In the genomic region with DNA sequence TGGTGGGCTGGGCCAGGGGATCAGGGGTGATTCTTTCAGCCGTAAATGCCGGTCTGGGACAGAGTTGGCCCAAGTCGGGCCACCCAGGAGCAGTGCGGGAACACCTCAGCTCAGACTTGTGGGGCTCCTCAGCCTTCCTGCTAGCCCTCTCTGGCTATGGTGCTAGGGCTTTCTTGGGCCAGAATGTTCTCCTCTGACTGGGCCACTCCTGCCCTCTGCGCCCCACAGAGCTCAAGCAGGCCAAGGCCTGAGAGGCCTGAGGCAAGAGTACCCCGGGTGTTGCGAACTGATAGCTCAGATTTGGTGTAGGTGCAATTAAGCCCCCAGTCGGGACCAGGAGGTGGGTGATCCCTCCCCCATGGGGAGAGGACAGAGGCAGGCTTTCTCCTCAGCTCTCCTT, we compare ENCODE assay signal across 26 cellular contexts. TPM values are rescaled to one million over a fixed set of nuclear protein-coding genes. Genes with fewer than 3 reads are reported as not detected.
"Had no signal": no experiment of that assay in that cellular context is flagged by ENCODE, and none has a peak within 500 bp of the region (broad histone marks: within the 10 kb centered on the region; RNA-seq: fewer than 3 reads in every experiment).

No MANE protein-coding gene starts in this region.

- H3K27ac Mint-ChIP-seq: activated CD4-positive, alpha-beta T cell treated with anti-CD3 and anti-CD28 coated beads, Interleukin-2, amount 10 ng/mL, durations not matched to agents 7 days and 5 days; activated CD8-positive, alpha-beta T cell treated with anti-CD3 and anti-CD28 coated beads for 36 hours; activated naive CD4-positive, alpha-beta T cell treated with anti-CD3 and anti-CD28 coated beads for 36 hours; activated naive CD8-positive, alpha-beta T cell treated with anti-CD3 and anti-CD28 coated beads, Interleukin-2, amount 10 ng/mL, durations not matched to agents 7 days and 5 days; activated T-helper 2 cell treated with anti-CD3 and anti-CD28 coated beads, Interferon-gamma antibody, Interleukin-2, Interleukin-4, amounts not matched to agents 10 μg/mL and 5 μg/mL and 100 μg/mL, durations not matched to agents 14 hours and 24 hours and 36 hours; naive thymus-derived CD4-positive, alpha-beta T cell; stimulated activated naive B cell treated with anti-CD40 and anti-IgM and Interleukin-4, amounts not matched to agents 10 μg/mL and 1 μg/mL and 100 μg/mL, for 72 hours; type B pancreatic cell had no signal

- H3K9me3 ChIP-seq: heart left ventricle, pancreas, thoracic aorta, vagina had no signal

- H3K4me3 ChIP-seq: heart left ventricle, lung, pancreas, smooth muscle cell, thoracic aorta, vagina had no signal

- H3K27me3 ChIP-seq: pancreas, vagina had no signal

- ATAC-seq: activated CD8-positive, alpha-beta T cell treated with anti-CD3 and anti-CD28 coated beads for 36 hours; heart left ventricle; naive thymus-derived CD4-positive, alpha-beta T cell; pancreas; sciatic nerve; stimulated activated naive B cell treated with anti-CD40 and anti-IgM and Interleukin-4, amounts not matched to agents 10 μg/mL and 1 μg/mL and 100 μg/mL, for 72 hours had no signal

- H3K4me3 Mint-ChIP-seq: activated CD4-positive, alpha-beta T cell treated with anti-CD3 and anti-CD28 coated beads, Interleukin-2, amount 10 ng/mL, durations not matched to agents 7 days and 5 days; activated CD8-positive, alpha-beta T cell treated with anti-CD3 and anti-CD28 coated beads for 36 hours; activated naive CD4-positive, alpha-beta T cell treated with anti-CD3 and anti-CD28 coated beads for 36 hours; activated naive CD8-positive, alpha-beta T cell treated with anti-CD3 and anti-CD28 coated beads, Interleukin-2, amount 10 ng/mL, durations not matched to agents 7 days and 5 days; naive thymus-derived CD4-positive, alpha-beta T cell; stimulated activated naive B cell treated with anti-CD40 and anti-IgM and Interleukin-4, amounts not matched to agents 10 μg/mL and 1 μg/mL and 100 μg/mL, for 72 hours; type B pancreatic cell had no signal

- H3K4me1 ChIP-seq: pancreas had no signal

- H3K9me3 Mint-ChIP-seq: activated CD4-positive, alpha-beta T cell treated with anti-CD3 and anti-CD28 coated beads, Interleukin-2, amount 10 ng/mL, durations not matched to agents 7 days and 5 days; activated CD8-positive, alpha-beta T cell treated with anti-CD3 and anti-CD28 coated beads for 36 hours; activated naive CD4-positive, alpha-beta T cell treated with anti-CD3 and anti-CD28 coated beads for 36 hours; activated naive CD8-positive, alpha-beta T cell treated with anti-CD3 and anti-CD28 coated beads, Interleukin-2, amount 10 ng/mL, durations not matched to agents 7 days and 5 days; activated T-helper 2 cell treated with anti-CD3 and anti-CD28 coated beads, Interferon-gamma antibody, Interleukin-2, Interleukin-4, amounts not matched to agents 10 μg/mL and 5 μg/mL and 100 μg/mL, durations not matched to agents 14 hours and 24 hours and 36 hours; stimulated activated naive B cell treated with anti-CD40 and anti-IgM and Interleukin-4, amounts not matched to agents 10 μg/mL and 1 μg/mL and 100 μg/mL, for 72 hours; type B pancreatic cell had no signal

- H3K4me2 ChIP-seq: smooth muscle cell had no signal

- H3K27me3 Mint-ChIP-seq: activated CD8-positive, alpha-beta T cell treated with anti-CD3 and anti-CD28 coated beads for 36 hours had no signal

- FAIRE-seq: endometrium, keratinocyte, pancreas had no signal

- H3K36me3 ChIP-seq: heart left ventricle, pancreas, vagina had no signal

- DNase-seq: activated CD4-positive, alpha-beta T cell treated with anti-CD3 and anti-CD28 coated beads, Interleukin-2, amount 10 ng/mL, durations not matched to agents 7 days and 5 days; activated CD4-positive, CD25-positive, alpha-beta regulatory T cell treated with anti-CD3 and anti-CD28 coated beads, Interleukin-2, amount 50 U/mL, for 72 hours; activated CD8-positive, alpha-beta T cell treated with anti-CD3 and anti-CD28 coated beads for 36 hours; activated naive CD4-positive, alpha-beta T cell treated with anti-CD3 and anti-CD28 coated beads for 36 hours; activated naive CD8-positive, alpha-beta T cell treated with anti-CD3 and anti-CD28 coated beads, Interleukin-2, amount 10 ng/mL, durations not matched to agents 7 days and 5 days; activated T-cell treated with anti-CD3 and anti-CD28 coated beads, Interleukin-2, amount 50 U/mL, for 1 hour; amniotic stem cell; heart left ventricle; naive thymus-derived CD4-positive, alpha-beta T cell; stimulated activated CD4-positive, alpha-beta T cell treated with anti-CD3 and anti-CD28 coated beads, Interleukin-2, amount 100 ng/mL, for 48 hours; stimulated activated CD8-positive, alpha-beta memory T cell treated with anti-CD3 and anti-CD28 coated beads, Interleukin-4, amount 100 ng/mL, for 48 hours; stimulated activated naive B cell treated with anti-CD40 and anti-IgM and Interleukin-4, amounts not matched to agents 10 μg/mL and 1 μg/mL and 100 μg/mL, for 72 hours; T-helper 2 cell had no signal

- H3K27ac ChIP-seq: heart left ventricle, pancreas, thoracic aorta, vagina, VCaP had no signal

- H3K36me3 Mint-ChIP-seq: activated naive CD8-positive, alpha-beta T cell treated with anti-CD3 and anti-CD28 coated beads, Interleukin-2, amount 10 ng/mL, durations not matched to agents 7 days and 5 days; naive thymus-derived CD4-positive, alpha-beta T cell; stimulated activated naive B cell treated with anti-CD40 and anti-IgM and Interleukin-4, amounts not matched to agents 10 μg/mL and 1 μg/mL and 100 μg/mL, for 72 hours; type B pancreatic cell had no signal

- H3K4me1 Mint-ChIP-seq: activated CD4-positive, alpha-beta T cell treated with anti-CD3 and anti-CD28 coated beads, Interleukin-2, amount 10 ng/mL, durations not matched to agents 7 days and 5 days; activated naive CD8-positive, alpha-beta T cell treated with anti-CD3 and anti-CD28 coated beads, Interleukin-2, amount 10 ng/mL, durations not matched to agents 7 days and 5 days had no signal

RNA-seq across cellular contexts. Expression of a gene that starts 51.8 kb away (rescaled TPM):
- total RNA-seq: activated CD4-positive, alpha-beta T cell treated with anti-CD3 and anti-CD28 coated beads, Interleukin-2, amount 10 ng/mL, durations not matched to agents 7 days and 5 days; activated T-helper 2 cell treated with anti-CD3 and anti-CD28 coated beads, Interferon-gamma antibody, Interleukin-2, Interleukin-4, amounts not matched to agents 10 μg/mL and 5 μg/mL and 100 μg/mL, durations not matched to agents 14 hours and 24 hours and 36 hours; epithelial cell of proximal tubule; fibroblast of villous mesenchyme had no signal
